8 cellular contexts compared by ENCODE assay signal in the genomic region with DNA sequence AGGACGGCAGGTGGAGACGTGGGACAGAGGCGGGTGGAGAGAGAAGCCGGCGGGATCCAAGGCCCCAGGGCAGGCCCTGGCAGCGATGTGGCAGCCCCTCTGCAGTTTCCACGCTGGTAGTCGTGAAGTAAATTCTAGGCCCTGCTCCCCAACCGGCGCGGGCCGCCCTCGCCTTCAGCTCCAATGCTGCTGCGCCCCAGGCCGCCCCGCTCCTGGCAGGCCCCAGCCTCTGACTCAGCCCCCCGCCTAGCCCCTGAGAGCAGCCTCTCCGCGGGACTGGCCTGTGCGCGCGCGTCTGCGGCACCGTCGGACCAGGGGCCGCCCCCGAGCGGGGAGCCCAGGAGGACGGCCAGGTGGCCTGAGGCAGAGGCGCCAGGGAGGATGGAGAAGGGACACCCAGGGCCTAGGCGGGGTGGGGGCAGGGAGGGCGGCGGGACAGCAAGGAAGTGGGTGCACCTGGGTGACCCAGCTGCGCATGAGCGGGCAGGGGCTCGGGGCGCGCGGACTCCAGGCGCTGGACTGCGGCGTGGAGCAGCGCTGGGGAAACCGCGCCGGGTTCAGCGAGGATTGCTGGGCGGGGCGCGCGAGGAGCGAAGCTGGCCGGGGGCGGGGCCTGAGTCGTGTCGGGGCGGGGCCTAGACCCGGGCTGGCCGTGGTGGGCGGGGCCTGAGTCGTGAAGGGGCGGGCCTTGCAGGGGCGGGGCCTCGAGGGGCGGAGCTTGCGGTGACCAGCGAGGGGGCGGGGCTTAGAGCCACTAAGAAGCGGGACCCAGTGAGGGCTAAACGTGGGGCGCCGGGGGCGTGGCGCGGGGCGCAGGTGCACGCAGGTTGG. TPM values are rescaled to one million over a fixed set of nuclear protein-coding genes. Genes with fewer than 3 reads are reported as not detected.
A peak's percentile ranks its signal among the peaks of the same experiment; 100 is the strongest.
DNase-seq lines count a peak whose midpoint lies in the region; ATAC-seq and TF ChIP-seq lines count a peak whose summit lies in the region.

No MANE protein-coding gene starts in this region.

- H3K9me3 ChIP-seq in suprapubic skin = peaks cover 6% of the 10 kb centered on the region

- DNase-seq in CD14-positive monocyte (ENCODE audit: low spot score) = peak; percentile 93
- peak; percentile 98 for DNase-seq in HuH-7.5 (ENCODE audit: low spot score)
- peak; percentile 88 for DNase-seq in SK-N-DZ (ENCODE audit: low spot score)
- peak; percentile 91 to 98 for DNase-seq in activated naive CD4-positive, alpha-beta T cell treated with anti-CD3 and anti-CD28 coated beads, Interleukin-2, amount 50 U/mL, for 72 hours (ENCODE audit: low spot score in 2 of 2)
- DNase-seq in head of caudate nucleus = peak; percentile 78 to 98 (median 94)
- DNase-seq in osteocyte (ENCODE audit: extremely low spot score, unreplicated experiment) = peak; percentile 99
- peak; percentile 94 to 95 for DNase-seq in suprapubic skin (ENCODE audit: low spot score in 2 of 2)

- H3K4me1 ChIP-seq in suprapubic skin = peaks cover 9% of the 10 kb centered on the region

- H3K4me1 Mint-ChIP-seq in CD14-positive monocyte = peaks cover 7% of the 10 kb centered on the region
- peaks cover 5% of the 10 kb centered on the region for H3K4me1 Mint-ChIP-seq in osteocyte (ENCODE audit: unreplicated experiment)

- H3K4me3 Mint-ChIP-seq in CD14-positive monocyte (peak overlapping the region; percentile 67 to 83), osteocyte (ENCODE audit: unreplicated experiment) (peak overlapping the region; percentile 75)

- H3K36me3 Mint-ChIP-seq in CD14-positive monocyte (no peaks in the 10 kb centered on the region), osteocyte (ENCODE audit: unreplicated experiment) (no peaks in the 10 kb centered on the region)
- peaks cover 10% of the 10 kb centered on the region in 2 donors for H3K36me3 Mint-ChIP-seq in activated naive CD4-positive, alpha-beta T cell treated with anti-CD3 and anti-CD28 coated beads, Interleukin-2, amount 50 U/mL, for 72 hours

- intact Hi-C loops in CD14-positive monocyte (cut with micrococcal nuclease) = loop anchor here in 1 of 2 donors (2.0 kb wide), 1 partner anchor 54 kb away; no protein-coding TSS in a partner anchor
- intact Hi-C loops in head of caudate nucleus (cut with DNase I) = no loop called here

- H3K27ac Mint-ChIP-seq in CD14-positive monocyte = peak overlapping the region in 1 of 7 donors; percentile 50
- no peak overlapping the region for H3K27ac Mint-ChIP-seq in activated naive CD4-positive, alpha-beta T cell treated with anti-CD3 and anti-CD28 coated beads, Interleukin-2, amount 50 U/mL, for 72 hours
- H3K27ac Mint-ChIP-seq in osteocyte (ENCODE audit: unreplicated experiment) = no peak overlapping the region

- TF ChIP-seq EP300 in suprapubic skin (IDR thresholded peaks at IDR 0.05) = no peak

- H3K27me3 Mint-ChIP-seq in CD14-positive monocyte (ENCODE audit: low read depth in 3 of 3) = peaks cover 27 to 42% (median 39%) of the 10 kb centered on the region in 3 donors
- H3K27me3 Mint-ChIP-seq in osteocyte (ENCODE audit: unreplicated experiment) = no peaks in the 10 kb centered on the region

- no peak for TF ChIP-seq POLR2A in suprapubic skin (IDR thresholded peaks at IDR 0.05)

- H3K4me3 ChIP-seq in suprapubic skin = peak overlapping the region; percentile 58

- H3K9me3 Mint-ChIP-seq in CD14-positive monocyte (peaks cover 9 to 34% (median 24%) of the 10 kb centered on the region in 7 donors), osteocyte (ENCODE audit: unreplicated experiment) (peaks cover 3% of the 10 kb centered on the region)
- peaks cover 4 to 9% of the 10 kb centered on the region in 2 donors for H3K9me3 Mint-ChIP-seq in activated naive CD4-positive, alpha-beta T cell treated with anti-CD3 and anti-CD28 coated beads, Interleukin-2, amount 50 U/mL, for 72 hours

- H3K27me3 ChIP-seq in suprapubic skin = no peaks in the 10 kb centered on the region

- TF ChIP-seq CTCF in CD14-positive monocyte (IDR thresholded peaks at IDR 0.05) = no peak
- peak; percentile 16 for TF ChIP-seq CTCF in osteocyte (IDR thresholded peaks at IDR 0.05)
- no peak for TF ChIP-seq CTCF in suprapubic skin (IDR thresholded peaks at IDR 0.05)

- H3K36me3 ChIP-seq in suprapubic skin = no peaks in the 10 kb centered on the region

- ATAC-seq in GM19463 (IDR thresholded peaks at IDR 0.05; ENCODE audit: unreplicated experiment) = peak; percentile 73
- peak; percentile 85 to 89 for ATAC-seq in activated naive CD4-positive, alpha-beta T cell treated with anti-CD3 and anti-CD28 coated beads, Interleukin-2, amount 50 U/mL, for 72 hours

- WGBS in suprapubic skin = 10% methylated on average over 8 of the region's 78 CpGs

- H3K27ac ChIP-seq in suprapubic skin = no peak overlapping the region

RNA-seq across cellular contexts. Expression of a gene that starts 29.6 kb away (rescaled TPM):
- polyA plus RNA-seq in CD14-positive monocyte = under 1 TPM; 0.51 to 0.60 TPM
- 6.4 and 9.0 TPM in 2 replicates for polyA plus RNA-seq in SK-N-DZ (2014; cell fraction: cytosol; rRNA removed)
- polyA plus RNA-seq in SK-N-DZ (2014; cell fraction: nucleus; rRNA removed) = 3.7 and 12.1 TPM in 2 replicates
- 10 to 100 TPM in 1 of 2 donors, 1 to 10 TPM in 1; 6.1 to 12.2 TPM for total RNA-seq in activated naive CD4-positive, alpha-beta T cell treated with anti-CD3 and anti-CD28 coated beads, Interleukin-2, amount 50 U/mL, for 72 hours
- total RNA-seq in osteocyte = 8.6 and 10.5 TPM in 2 replicates
- 10 to 100 TPM; 22.0 to 69.6 (median 26.0) TPM for total RNA-seq in suprapubic skin

RNA-seq across cellular contexts. Expression of a gene that starts 46.8 kb away (rescaled TPM):
- polyA plus RNA-seq in CD14-positive monocyte = not detected
- not detected in 2 replicates for polyA plus RNA-seq in SK-N-DZ (2014; cell fraction: cytosol; rRNA removed)
- polyA plus RNA-seq in SK-N-DZ (2014; cell fraction: nucleus; rRNA removed) = 0.49 and 2.2 TPM in 2 replicates
- total RNA-seq in activated naive CD4-positive, alpha-beta T cell treated with anti-CD3 and anti-CD28 coated beads, Interleukin-2, amount 50 U/mL, for 72 hours = 1 to 10 TPM; 1.6 to 3.7 TPM
- total RNA-seq in osteocyte = not detected in 2 replicates
- 1 to 10 TPM in 3 of 4 donors, under 1 TPM in 1; 0.72 to 6.6 (median 4.7) TPM for total RNA-seq in suprapubic skin
